In the genomic region with DNA sequence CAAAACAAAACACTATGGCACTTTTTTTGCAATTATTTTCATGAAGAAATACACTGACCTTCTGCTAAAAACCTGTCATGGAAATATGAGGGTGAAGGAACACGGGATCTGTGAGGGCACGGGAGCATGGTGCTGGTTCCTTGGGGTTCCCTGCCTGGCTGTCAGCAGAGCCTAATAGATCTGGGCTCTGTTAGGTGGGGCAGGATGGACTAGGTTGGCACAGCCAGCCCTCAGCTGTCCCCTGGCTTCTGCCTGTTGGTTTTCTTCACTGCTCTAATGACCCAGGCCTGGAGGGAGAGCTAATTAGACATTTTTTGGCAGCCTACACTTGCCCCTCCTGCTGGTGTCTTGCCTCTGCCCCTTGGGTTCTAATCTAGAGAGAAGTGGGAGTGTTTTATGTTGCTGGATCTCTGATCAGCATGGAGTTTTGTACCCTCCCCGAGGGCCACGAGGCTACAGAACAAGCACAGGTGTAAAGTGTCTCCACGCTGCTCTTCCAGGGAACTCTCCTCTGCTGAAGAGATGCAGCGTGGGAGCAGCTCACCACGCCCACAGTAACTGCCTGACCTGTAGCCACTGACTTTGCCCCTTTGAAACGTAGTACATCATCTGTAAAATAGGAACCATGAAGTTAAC, we compare ENCODE assay signal across 15 cellular contexts.
DNase-seq lines count a peak whose midpoint lies in the region; ATAC-seq, FAIRE-seq and TF ChIP-seq lines count a peak whose summit lies in the region.
"Had no signal": no experiment of that assay in that cellular context is flagged by ENCODE, and none has a peak within 500 bp of the region (broad histone marks: within the 10 kb centered on the region; RNA-seq: fewer than 3 reads in every experiment).

No MANE protein-coding gene starts in this region.

- intact Hi-C loops in HepG2 (cut with micrococcal nuclease; ENCODE audit: unreplicated experiment) (no loop called here), right lobe of liver (cut with DNase I) (no loop called here), esophagus squamous epithelium (cut with DNase I) (no loop called here)

- TF ChIP-seq EP300 in HepG2 (IDR thresholded peaks at IDR 0.05; ENCODE audit: low read depth in 2 of 2, low read length in 2 of 2) (no peak), HepG2 (CRISPR knock-in tag; IDR thresholded peaks at IDR 0.05; ENCODE audit: borderline replicate concordance) (no peak)

- CTCF ChIA-PET in HepG2 (lab: Yijun Ruan, JAX; ENCODE audit: low intra/inter-chr PET ratio, low total read pairs): no interaction called here

- H3K4me1 Mint-ChIP-seq in osteocyte (ENCODE audit: unreplicated experiment): peaks cover 29% of the 10 kb centered on the region

- ATAC-seq in HepG2 (0 out of 3 replicates have a peak, but pooled peaks have one; percentile 24), right lobe of liver (no peak)
- ATAC-seq: stimulated activated naive CD8-positive, alpha-beta T cell treated with anti-CD3 and anti-CD28 coated beads, Interleukin-15, Interleukin-2, amounts not matched to agents 100 U/mL and 50 U/mL, for 24 hours had no signal

- H3K79me2 ChIP-seq in HepG2 (ENCODE audit: insufficient read depth, low read length): no peaks in the 10 kb centered on the region

- peak overlapping the region; percentile 41 for H3K27ac Mint-ChIP-seq in osteocyte (ENCODE audit: unreplicated experiment)
- H3K27ac Mint-ChIP-seq: activated CD4-positive, alpha-beta memory T cell treated with anti-CD3 and anti-CD28 coated beads, Interleukin-2, amount 10 ng/mL, durations not matched to agents 7 days and 5 days; nephron progenitor cell had no signal

- no peak overlapping the region for H3K4me3 Mint-ChIP-seq in osteocyte (ENCODE audit: unreplicated experiment)
- H3K4me3 Mint-ChIP-seq: activated CD4-positive, alpha-beta memory T cell treated with anti-CD3 and anti-CD28 coated beads, Interleukin-2, amount 10 ng/mL, durations not matched to agents 7 days and 5 days; nephron progenitor cell had no signal

- H3K9me3 ChIP-seq in HepG2 (ENCODE audit: low read length): no peaks in the 10 kb centered on the region
- H3K9me3 ChIP-seq in right lobe of liver: no peaks in the 10 kb centered on the region
- no peaks in the 10 kb centered on the region for H3K9me3 ChIP-seq in esophagus squamous epithelium
- H3K9me3 ChIP-seq: HAP-1 had no signal

- POLR2A ChIA-PET in HepG2 (lab: Yijun Ruan, JAX): no interaction called here

- no peak for TF ChIP-seq RAD21 in HepG2 (CRISPR knock-in tag; IDR thresholded peaks at IDR 0.05)

- BruUV-seq in HepG2 (replicated peaks; lab: Mats Ljungman, UMichigan): no TSS peak

- H3K4me1 ChIP-seq in HepG2 (ENCODE audit: insufficient read depth, low read length) (peaks cover 12% of the 10 kb centered on the region), right lobe of liver (no peaks in the 10 kb centered on the region), esophagus squamous epithelium (peaks cover 0 to 15% (median 0%) of the 10 kb centered on the region in 3 donors)
- H3K4me1 ChIP-seq: HAP-1 had no signal

- TF ChIP-seq CTCF in HepG2 (CRISPR knock-in tag; IDR thresholded peaks at IDR 0.05) (no peak), right lobe of liver (IDR thresholded peaks at IDR 0.05) (no peak), esophagus squamous epithelium (IDR thresholded peaks at IDR 0.05) (no peak), osteocyte (IDR thresholded peaks at IDR 0.05) (no peak)

- no peak for TF ChIP-seq POLR2A in HepG2 (IDR thresholded peaks at IDR 0.05; ENCODE audit: insufficient read depth in 1 of 2, low read depth in 2 of 2, low read length in 2 of 2)
- no peak for TF ChIP-seq POLR2A in right lobe of liver (IDR thresholded peaks at IDR 0.05)
- no peak for TF ChIP-seq POLR2A in esophagus squamous epithelium (IDR thresholded peaks at IDR 0.05)

- no peak overlapping the region for H2AFZ ChIP-seq in HepG2 (ENCODE audit: low read length)

- no peak overlapping the region for H3K9ac ChIP-seq in HepG2 (ENCODE audit: insufficient read depth, low read depth, low read length)

- peaks cover 42% of the 10 kb centered on the region for H3K36me3 Mint-ChIP-seq in osteocyte (ENCODE audit: unreplicated experiment)

- H4K20me1 ChIP-seq in HepG2 (ENCODE audit: insufficient read depth, low read length): no peaks in the 10 kb centered on the region

- no peaks in the 10 kb centered on the region for H3K27me3 Mint-ChIP-seq in osteocyte (ENCODE audit: unreplicated experiment)

- H3K27ac ChIP-seq in HepG2 (ENCODE audit: extremely low read length, insufficient read depth, low read length): no peak overlapping the region
- H3K27ac ChIP-seq in right lobe of liver: no peak overlapping the region
- peak overlapping the region; percentile 33 to 75 (median 70) for H3K27ac ChIP-seq in esophagus squamous epithelium

- no peaks in the 10 kb centered on the region for H3K9me3 Mint-ChIP-seq in osteocyte (ENCODE audit: unreplicated experiment)
- H3K9me3 Mint-ChIP-seq: activated CD4-positive, alpha-beta memory T cell treated with anti-CD3 and anti-CD28 coated beads, Interleukin-2, amount 10 ng/mL, durations not matched to agents 7 days and 5 days; nephron progenitor cell had no signal

- DNase-seq in HepG2 (ENCODE audit: low spot score) (no peak), right lobe of liver (no peak), esophagus squamous epithelium (lab: John Stamatoyannopoulos, UW) (no peak), osteocyte (ENCODE audit: extremely low spot score, unreplicated experiment) (no peak), hippocampal formation (lab: John Stamatoyannopoulos, UW) (no peak), RPMI8226 (no peak), SIG-M5 (lab: John Stamatoyannopoulos, UW) (no peak)
- DNase-seq in stimulated activated naive CD4-positive, alpha-beta T cell (lab: John Stamatoyannopoulos, UW): no peak
- DNase-seq: activated CD4-positive, alpha-beta memory T cell treated with anti-CD3 and anti-CD28 coated beads, Interleukin-2, amount 10 ng/mL, durations not matched to agents 7 days and 5 days; activated effector memory CD4-positive, alpha-beta T cell treated with anti-CD3 and anti-CD28 coated beads, Interleukin-2, amount 50 U/mL, for 16 hours; glutamatergic neuron; NCI-H2029 treated with DMSO at 0.1 percent for 48 hours; nephron progenitor cell; stimulated activated naive CD8-positive, alpha-beta T cell treated with anti-CD3 and anti-CD28 coated beads, Interleukin-15, Interleukin-2, amounts not matched to agents 100 U/mL and 50 U/mL, for 24 hours had no signal

- H3K4me3 ChIP-seq in HepG2 (replicated peaks in 1 of 3; ENCODE audit: insufficient read depth in 1 of 3, low read depth in 2 of 3, low read length in 3 of 3) (no peak overlapping the region), right lobe of liver (no peak overlapping the region), esophagus squamous epithelium (no peak overlapping the region)
- H3K4me3 ChIP-seq: HAP-1 had no signal

- H3K36me3 ChIP-seq in HepG2 (replicated peaks in 1 of 2; ENCODE audit: control insufficient read depth in 1 of 2, insufficient read depth in 2 of 2, low read length in 2 of 2) (no peaks in the 10 kb centered on the region), right lobe of liver (no peaks in the 10 kb centered on the region), esophagus squamous epithelium (no peaks in the 10 kb centered on the region)
- H3K36me3 ChIP-seq: HAP-1 had no signal

- no peak overlapping the region for H3K4me2 ChIP-seq in HepG2 (ENCODE audit: low read depth, low read length)

- no peak for FAIRE-seq in HepG2 (lab: Jason Lieb, UNC)

- WGBS in HepG2 (ENCODE audit: low lambda C conversion rate): 13% methylated on average over 8 of the region's 8 CpGs
- 74% methylated on average over 3 of the region's 8 CpGs for WGBS in right lobe of liver (ENCODE audit: insufficient coverage, low coverage, low lambda C conversion rate, missing lambda C conversion rate)
- whole genome bisulfite sequencing in esophagus squamous epithelium, 2 donors: 76 to 78% methylated on average over 8 of the region's 8 CpGs

- H3K27me3 ChIP-seq in HepG2 (ENCODE audit: control insufficient read depth in 1 of 2, insufficient read depth in 2 of 2, low read length in 2 of 2) (0 out of 5 replicates have a peak, but pooled peaks cover 0 to 5% of the 10 kb centered on the region in 2 experiments), right lobe of liver (no peaks in the 10 kb centered on the region), esophagus squamous epithelium (no peaks in the 10 kb centered on the region)

- in situ Hi-C loops in HepG2 (cut with HindIII; ENCODE audit: extremely low pct_ligation_motif_present, low pct_unique_long_range_greater_than_20kb): no loop called here

TF ChIP-seq in HepG2, 621 proteins besides CTCF, POLR2A, EP300 and RAD21 (continues in another document):
- TF ChIP-seq ELF1 (CRISPR knock-in tag; IDR thresholded peaks at IDR 0.05) (no peak), CBX5 (CRISPR knock-in tag; IDR thresholded peaks at IDR 0.05; ENCODE audit: borderline replicate concordance) (no peak), PRPF4 (IDR thresholded peaks at IDR 0.05; ENCODE audit: low read depth, low read length, poor library complexity, severe bottlenecking) (no peak)
- TF ChIP-seq, protein P1, sequence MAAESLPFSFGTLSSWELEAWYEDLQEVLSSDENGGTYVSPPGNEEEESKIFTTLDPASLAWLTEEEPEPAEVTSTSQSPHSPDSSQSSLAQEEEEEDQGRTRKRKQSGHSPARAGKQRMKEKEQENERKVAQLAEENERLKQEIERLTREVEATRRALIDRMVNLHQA (CRISPR knock-in tag; IDR thresholded peaks at IDR 0.05): no peak
- TF ChIP-seq, protein P2, sequence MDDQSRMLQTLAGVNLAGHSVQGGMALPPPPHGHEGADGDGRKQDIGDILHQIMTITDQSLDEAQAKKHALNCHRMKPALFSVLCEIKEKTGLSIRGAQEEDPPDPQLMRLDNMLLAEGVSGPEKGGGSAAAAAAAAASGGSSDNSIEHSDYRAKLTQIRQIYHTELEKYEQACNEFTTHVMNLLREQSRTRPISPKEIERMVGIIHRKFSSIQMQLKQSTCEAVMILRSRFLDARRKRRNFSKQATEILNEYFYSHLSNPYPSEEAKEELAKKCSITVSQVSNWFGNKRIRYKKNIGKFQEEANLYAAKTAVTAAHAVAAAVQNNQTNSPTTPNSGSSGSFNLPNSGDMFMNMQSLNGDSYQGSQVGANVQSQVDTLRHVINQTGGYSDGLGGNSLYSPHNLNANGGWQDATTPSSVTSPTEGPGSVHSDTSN (CRISPR knock-in tag; IDR thresholded peaks at IDR 0.05; ENCODE audit: borderline replicate concordance): no peak

Comparison
In these comparisons a context has a peak if more than half of its experiments do, and no peak if none do; other contexts are left out.
1. H3K27ac ChIP-seq: peak in esophagus squamous epithelium (4 of 4); none in HepG2 (single experiment) and right lobe of liver (0 of 3).